ENCODE assay signal across 11 cellular contexts in genomic region chrX:1557442-1557841, GRCh38. TPM values are rescaled to one million over a fixed set of nuclear protein-coding genes. Genes with fewer than 3 reads are reported as not detected.
"Had no signal": no experiment of that assay in that cellular context is flagged by ENCODE, and none has a peak within 500 bp of the region (broad histone marks: within the 10 kb centered on the region; RNA-seq: fewer than 3 reads in every experiment).

No MANE protein-coding gene starts in this region.

RNA-seq across cellular contexts. Expression of gene P2RY8, which starts 20.5 kb away (rescaled TPM):
- total RNA-seq: fibroblast of villous mesenchyme, mammary epithelial cell, mesothelial cell of epicardium, myocyte had no signal
- polyA plus RNA-seq: mammary epithelial cell had no signal

RNA-seq across cellular contexts. Expression of gene ASMT, which starts 57.4 kb away (rescaled TPM):
- total RNA-seq: fibroblast of villous mesenchyme, gastrocnemius medialis, heart right ventricle, left lobe of liver, lower leg skin, mammary epithelial cell, mucosa of gallbladder, myocyte, thoracic aorta, transverse colon had no signal
- polyA plus RNA-seq: mammary epithelial cell had no signal
